Comparison of ENCODE assay signal across 37 cellular contexts in the genomic region with DNA sequence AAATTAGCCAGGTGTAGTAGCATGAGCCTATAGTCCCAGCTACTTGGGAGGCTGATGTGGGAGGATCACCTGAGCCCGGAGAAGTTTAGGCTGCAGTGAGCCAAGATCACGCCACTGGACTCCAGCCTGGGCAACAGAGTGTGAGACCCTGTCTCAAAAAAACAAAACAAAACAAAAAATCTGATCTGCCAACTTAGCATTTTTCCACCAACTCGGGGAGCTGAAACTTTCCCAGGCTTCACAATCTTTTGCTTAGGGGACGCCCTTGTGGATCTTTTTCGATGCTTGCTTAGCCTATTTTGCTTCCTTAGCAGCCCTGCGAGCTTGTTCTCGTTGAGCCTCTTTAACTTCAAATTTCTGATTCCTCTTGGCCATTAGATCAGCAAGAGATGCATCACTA. TPM values are rescaled to one million over a fixed set of nuclear protein-coding genes. Genes with fewer than 3 reads are reported as not detected.
"Had no signal": no experiment of that assay in that cellular context is flagged by ENCODE, and none has a peak within 500 bp of the region (broad histone marks: within the 10 kb centered on the region; RNA-seq: fewer than 3 reads in every experiment).

No MANE protein-coding gene starts in this region.

- DNase-seq: activated B cell treated with CpG ODN at 0.5 μM for 24 hours; activated CD4-positive, alpha-beta memory T cell treated with anti-CD3 and anti-CD28 coated beads, Interleukin-2, amount 10 ng/mL, durations not matched to agents 7 days and 5 days; activated CD4-positive, alpha-beta T cell treated with anti-CD3 and anti-CD28 coated beads, Interleukin-2, amount 10 ng/mL, durations not matched to agents 7 days and 5 days; activated CD4-positive, alpha-beta T cell treated with anti-CD3 and anti-CD28 coated beads, Interleukin-2, amount 50 U/mL, for 4 hours; activated effector memory CD4-positive, alpha-beta T cell treated with Interleukin-2 at 50 U/mL for 16 hours; activated gamma-delta T cell treated with Interleukin-2 at 50 U/mL for 16 hours; activated naive CD4-positive, alpha-beta T cell treated with anti-CD3 and anti-CD28 coated beads, Interleukin-2, amount 50 U/mL, for 16 hours; activated naive CD4-positive, alpha-beta T cell treated with Interleukin-2 at 50 U/mL for 16 hours; activated T-cell treated with anti-CD3 and anti-CD28 coated beads, Interleukin-2, amount 50 U/mL, for 4 hours; amniotic stem cell; anterior cingulate cortex; caudate nucleus; cortex of kidney; dermis blood vessel endothelial cell; effector CD4-positive, alpha-beta T cell; effector memory CD8-positive, alpha-beta T cell; esophagus squamous epithelium; foreskin melanocyte; head of caudate nucleus; T-helper 1 cell; T-helper 17 cell; T1000; WERI-Rb-1 had no signal

- H3K36me3 ChIP-seq: esophagus squamous epithelium, gastroesophageal sphincter, WERI-Rb-1 had no signal

- H3K27ac Mint-ChIP-seq: activated B cell treated with CpG ODN at 0.5 μM for 24 hours; activated CD4-positive, alpha-beta memory T cell treated with anti-CD3 and anti-CD28 coated beads, Interleukin-2, amount 10 ng/mL, durations not matched to agents 7 days and 5 days; activated CD4-positive, alpha-beta T cell treated with anti-CD3 and anti-CD28 coated beads, Interleukin-2, amount 10 ng/mL, durations not matched to agents 7 days and 5 days; activated naive CD8-positive, alpha-beta T cell; activated T-helper 17 cell treated with anti-CD3 and anti-CD28 coated beads, Interleukin-2, amount 50 U/mL, for 72 hours; effector memory CD8-positive, alpha-beta T cell; T-helper 17 cell; T-helper 2 cell treated with Interferon-gamma antibody and Interleukin-4, amounts not matched to agents 5 μg/mL and 100 μg/mL, for 36 hours had no signal

- H3K27ac ChIP-seq: epithelial cell of prostate, esophagus squamous epithelium, gastroesophageal sphincter, WERI-Rb-1 had no signal

- H3K4me3 Mint-ChIP-seq: activated B cell treated with CpG ODN at 0.5 μM for 24 hours; activated CD4-positive, alpha-beta memory T cell treated with anti-CD3 and anti-CD28 coated beads, Interleukin-2, amount 10 ng/mL, durations not matched to agents 7 days and 5 days; activated CD4-positive, alpha-beta T cell treated with anti-CD3 and anti-CD28 coated beads, Interleukin-2, amount 10 ng/mL, durations not matched to agents 7 days and 5 days; activated naive CD8-positive, alpha-beta T cell; activated T-cell treated with anti-CD3 and anti-CD28 coated beads, Interleukin-2, amount 50 U/mL, for 4 hours; activated T-helper 17 cell treated with anti-CD3 and anti-CD28 coated beads, Interleukin-2, amount 50 U/mL, for 72 hours; effector memory CD8-positive, alpha-beta T cell; T-helper 17 cell; T-helper 2 cell treated with Interferon-gamma antibody and Interleukin-4, amounts not matched to agents 5 μg/mL and 100 μg/mL, for 36 hours had no signal

- H3K9me3 Mint-ChIP-seq: activated B cell treated with CpG ODN at 0.5 μM for 24 hours; activated CD4-positive, alpha-beta memory T cell treated with anti-CD3 and anti-CD28 coated beads, Interleukin-2, amount 10 ng/mL, durations not matched to agents 7 days and 5 days; activated CD4-positive, alpha-beta T cell treated with anti-CD3 and anti-CD28 coated beads, Interleukin-2, amount 10 ng/mL, durations not matched to agents 7 days and 5 days; activated T-cell treated with anti-CD3 and anti-CD28 coated beads, Interleukin-2, amount 50 U/mL, for 4 hours; activated T-helper 17 cell treated with anti-CD3 and anti-CD28 coated beads, Interleukin-2, amount 50 U/mL, for 72 hours; effector memory CD8-positive, alpha-beta T cell; T-helper 2 cell treated with Interferon-gamma antibody and Interleukin-4, amounts not matched to agents 5 μg/mL and 100 μg/mL, for 36 hours had no signal

- H3K4me3 ChIP-seq: esophagus squamous epithelium, gastroesophageal sphincter had no signal

- H3K4me1 Mint-ChIP-seq: activated B cell treated with CpG ODN at 0.5 μM for 24 hours; activated CD4-positive, alpha-beta memory T cell treated with anti-CD3 and anti-CD28 coated beads, Interleukin-2, amount 10 ng/mL, durations not matched to agents 7 days and 5 days; activated CD4-positive, alpha-beta T cell treated with anti-CD3 and anti-CD28 coated beads, Interleukin-2, amount 10 ng/mL, durations not matched to agents 7 days and 5 days had no signal

- H3K4me1 ChIP-seq: gastroesophageal sphincter had no signal

- FAIRE-seq: astrocyte, colon, endometrium, endothelial cell of umbilical vein had no signal

- ATAC-seq: activated CD4-positive, CD25-positive, alpha-beta regulatory T cell treated with anti-CD3 and anti-CD28 coated beads, Interleukin-2, amount 50 U/mL, for 24 hours; activated T-cell treated with anti-CD3 and anti-CD28 coated beads, Interleukin-2, amount 50 U/mL, for 4 hours; activated T-helper 17 cell treated with anti-CD3 and anti-CD28 coated beads, Interleukin-2, amount 50 U/mL, for 72 hours; effector memory CD8-positive, alpha-beta T cell; gastroesophageal sphincter; T-helper 17 cell had no signal

- H3K9me3 ChIP-seq: esophagus squamous epithelium, gastroesophageal sphincter had no signal

- H3K36me3 Mint-ChIP-seq: activated naive CD8-positive, alpha-beta T cell had no signal

RNA-seq across cellular contexts. Expression of gene CCDC177, which starts 13.8 kb away (rescaled TPM):
- total RNA-seq: activated B cell treated with CpG ODN at 0.5 μM for 24 hours; activated CD4-positive, alpha-beta memory T cell treated with anti-CD3 and anti-CD28 coated beads, Interleukin-2, amount 10 ng/mL, durations not matched to agents 7 days and 5 days; activated CD4-positive, alpha-beta T cell treated with anti-CD3 and anti-CD28 coated beads, Interleukin-2, amount 10 ng/mL, durations not matched to agents 7 days and 5 days; activated T-helper 17 cell treated with anti-CD3 and anti-CD28 coated beads, Interleukin-2, amount 50 U/mL, for 72 hours; astrocyte; chondrocyte; dermis blood vessel endothelial cell; endothelial cell of umbilical vein; fibroblast of lung; fibroblast of villous mesenchyme; gastroesophageal sphincter; glomerular endothelial cell; T-helper 17 cell had no signal
- polyA plus RNA-seq: endothelial cell of umbilical vein, fibroblast of lung had no signal
